Comparison of ENCODE assay signal across 23 cellular contexts in genomic region chr3:27174530-27174929, GRCh38.
"Had no signal": no experiment of that assay in that cellular context is flagged by ENCODE, and none has a peak within 500 bp of the region (broad histone marks: within the 10 kb centered on the region; RNA-seq: fewer than 3 reads in every experiment).

No MANE protein-coding gene starts in this region.

- H3K27ac ChIP-seq: SJSA1, SK-N-MC had no signal

- DNase-seq: IMR-90, Karpas-422, KG1, MG63, NCI-H1092, NCI-H1105 treated with DMSO at 0.1 percent for 48 hours, NCI-H1417 treated with DMSO at 0.1 percent for 48 hours, NCI-H146, NCI-H1694 treated with DMSO at 0.1 percent for 48 hours, NCI-H1930, NCI-H2081, NCI-H2107, NCI-H2227 treated with DMSO at 0.1 percent for 48 hours, NCI-H510A, NCI-H524 treated with DMSO at 0.1 percent for 48 hours, NCI-H69, NCI-H774, Right ventricle myocardium superior, RPMI8226, SIG-M5 had no signal

- FAIRE-seq: RCC 7860 had no signal

- H3K4me1 ChIP-seq: SJSA1 had no signal

- H3K36me3 ChIP-seq: MG63, SJSA1 had no signal

- H3K9me3 ChIP-seq: MG63, SJSA1 had no signal

- H3K27me3 ChIP-seq: MG63, SJSA1 had no signal

- H3K4me3 ChIP-seq: MG63, SJSA1, SK-N-MC had no signal
